8 cellular contexts compared by ENCODE assay signal in genomic region chr4:94757192-94758140, GRCh38. TPM values are rescaled to one million over a fixed set of nuclear protein-coding genes. Genes with fewer than 3 reads are reported as not detected.
A peak's percentile ranks its signal among the peaks of the same experiment; 100 is the strongest.
DNase-seq lines count a peak whose midpoint lies in the region; ATAC-seq and TF ChIP-seq lines count a peak whose summit lies in the region.

TSS of gene BMPR1B (plus strand) at chr4:94757955. CDS start at chr4:95104425, 346,470 bp downstream.

- TF ChIP-seq POLR2A in uterus (IDR thresholded peaks at IDR 0.05) = no peak

- H3K4me1 ChIP-seq in SJSA1 (replicated peaks) = peaks cover 12% of the 10 kb centered on the region
- H3K4me1 ChIP-seq in uterus = no peaks in the 10 kb centered on the region

- H3K36me3 Mint-ChIP-seq in activated T-cell treated with anti-CD3 and anti-CD28 coated beads, Interleukin-2, amount 50 U/mL, for 4 hours (ENCODE audit: insufficient read depth) = no peaks in the 10 kb centered on the region

- no peaks in the 10 kb centered on the region for H3K9me3 Mint-ChIP-seq in activated T-cell treated with anti-CD3 and anti-CD28 coated beads, Interleukin-2, amount 50 U/mL, for 4 hours

- no peak for TF ChIP-seq CTCF in uterus (IDR thresholded peaks at IDR 0.05)

- H3K27ac ChIP-seq in SJSA1 = no peak within 1 kb of the TSS
- H3K27ac ChIP-seq in uterus = peak within 1 kb of the TSS in 1 of 2 donors; percentile 51

- H3K36me3 ChIP-seq in SJSA1 (no peaks in the 10 kb centered on the region), uterus (no peaks in the 10 kb centered on the region)

- intact Hi-C loops in uterus (cut with DNase I; ENCODE audit: low total_unique reads) = no loop called here

- H3K27me3 ChIP-seq in SJSA1 (replicated peaks) (peaks cover 91% of the 10 kb centered on the region), uterus (peaks cover 0 to 17% of the 10 kb centered on the region in 2 donors)

- peak within 1 kb of the TSS; percentile 1 for H3K4me3 Mint-ChIP-seq in activated T-cell treated with anti-CD3 and anti-CD28 coated beads, Interleukin-2, amount 50 U/mL, for 4 hours

- no peak for DNase-seq in activated T-cell treated with anti-CD3 and anti-CD28 coated beads, Interleukin-2, amount 50 U/mL, for 4 hours
- DNase-seq in activated T-cell treated with anti-CD3 and anti-CD28 coated beads for 4 hours = no peak
- peak in 1 of 2 experiments; percentile 39 for DNase-seq in SJSA1 (ENCODE audit: low read depth in 1 of 2, low spot score in 2 of 2)
- peak; percentile 30 for DNase-seq in mucosa of gallbladder (ENCODE audit: low spot score)
- peak; percentile 14 to 25 for DNase-seq in uterus
- DNase-seq in stimulated activated naive CD4-positive, alpha-beta T cell (lab: John Stamatoyannopoulos, UW) = no peak
- DNase-seq in NCI-H774 (lab: John Stamatoyannopoulos, UW) = no peak

- peak in 1 of 2 donors; percentile 59 for ATAC-seq in activated T-cell treated with anti-CD3 and anti-CD28 coated beads, Interleukin-2, amount 50 U/mL, for 4 hours
- peak; percentile 39 for ATAC-seq in esophagus mucosa

- peaks cover 9% of the 10 kb centered on the region for H3K4me1 Mint-ChIP-seq in activated T-cell treated with anti-CD3 and anti-CD28 coated beads, Interleukin-2, amount 50 U/mL, for 4 hours (ENCODE audit: low read depth)

- H3K27me3 Mint-ChIP-seq in activated T-cell treated with anti-CD3 and anti-CD28 coated beads, Interleukin-2, amount 50 U/mL, for 4 hours (ENCODE audit: low read depth) = peaks cover 67% of the 10 kb centered on the region

- H3K9me3 ChIP-seq in SJSA1 (replicated peaks) (no peaks in the 10 kb centered on the region), uterus (no peaks in the 10 kb centered on the region)

- peak within 1 kb of the TSS; percentile 33 for H3K4me3 ChIP-seq in SJSA1
- H3K4me3 ChIP-seq in uterus = peak within 1 kb of the TSS; percentile 17 to 55

RNA-seq across cellular contexts. Expression of gene BMPR1B, which starts in this region (rescaled TPM):
- total RNA-seq in activated T-cell treated with anti-CD3 and anti-CD28 coated beads, Interleukin-2, amount 50 U/mL, for 4 hours = not detected
- total RNA-seq in SJSA1 (2014; rRNA removed; shearing (Covaris generic)) = 0.03 TPM in 1 of 2 replicates, not detected in the other
- 0.24 TPM for total RNA-seq in esophagus mucosa
- total RNA-seq in mucosa of gallbladder = 9.7 TPM
- total RNA-seq in uterus = 10 to 100 TPM in 1 of 4 donors, 1 to 10 TPM in 2, under 1 TPM in 1; under 0.01 to 13.6 (median 3.3) TPM

Comparison
In these comparisons a context has a peak if more than half of its experiments do, and no peak if none do; other contexts are left out.
1. Peak in ATAC-seq in esophagus mucosa; RNA of the gene not detected or under 1 TPM.
2. DNase-seq: peak in mucosa of gallbladder (single experiment) and uterus (2 of 2); none in activated T-cell treated with anti-CD3 and anti-CD28 coated beads, Interleukin-2, amount 50 U/mL, for 4 hours (single experiment), activated T-cell treated with anti-CD3 and anti-CD28 coated beads for 4 hours (single experiment), stimulated activated naive CD4-positive, alpha-beta T cell (0 of 6) and NCI-H774 (single experiment).